Comparison of ENCODE assay signal across 14 cellular contexts in the genomic region with DNA sequence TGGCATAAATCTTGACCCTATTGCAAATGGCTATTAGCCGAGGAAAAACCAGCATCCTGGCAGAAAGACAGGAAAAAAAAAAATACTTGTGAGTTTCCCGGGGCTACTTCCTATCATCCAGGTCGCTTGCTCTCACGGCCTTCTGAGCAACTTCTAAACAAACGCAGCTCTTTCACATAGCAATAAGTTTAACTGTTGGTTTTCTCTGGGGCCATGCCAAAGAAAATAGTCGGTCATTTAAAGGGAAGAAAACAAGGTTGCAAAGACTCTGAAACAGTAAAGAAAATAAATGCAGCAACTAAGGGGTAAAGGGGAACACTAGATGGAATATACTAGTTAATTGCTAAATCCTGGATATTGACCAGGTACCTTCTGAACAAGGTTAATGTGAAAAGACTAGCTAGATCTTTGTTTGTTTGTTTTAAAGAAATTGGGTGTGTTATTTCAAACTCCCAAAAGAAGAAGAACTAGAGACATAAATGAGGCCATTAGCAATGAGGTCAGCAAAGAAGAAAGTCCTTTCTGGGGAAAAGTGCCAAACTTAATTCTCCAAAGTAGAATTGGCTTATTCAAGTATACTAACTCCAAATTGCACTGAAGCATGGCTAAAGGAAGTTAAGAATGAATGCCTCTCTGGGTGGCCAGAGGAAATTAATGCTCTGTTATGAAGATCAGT. TPM values are rescaled to one million over a fixed set of nuclear protein-coding genes. Genes with fewer than 3 reads are reported as not detected.
DNase-seq lines count a peak whose midpoint lies in the region; ATAC-seq and TF ChIP-seq lines count a peak whose summit lies in the region.
"Had no signal": no experiment of that assay in that cellular context is flagged by ENCODE, and none has a peak within 500 bp of the region (broad histone marks: within the 10 kb centered on the region; RNA-seq: fewer than 3 reads in every experiment).

No MANE protein-coding gene starts in this region.

- H3K4me1 ChIP-seq in heart right ventricle (peaks cover 0 to 24% (median 0%) of the 10 kb centered on the region in 9 donors), right atrium auricular region (no peaks in the 10 kb centered on the region)

- DNase-seq in heart right ventricle (peak in 1 of 2 donors; percentile 26), right atrium auricular region (ENCODE audit: low spot score) (no peak), cerebellar cortex (ENCODE audit: low spot score) (peak; percentile 27), medulla oblongata (ENCODE audit: extremely low spot score) (peak; percentile 69), OCI-M2 (lab: John Stamatoyannopoulos, UW; ENCODE audit: unreplicated experiment) (no peak), DMS153 treated with DMSO at 0.1 percent for 48 hours (lab: John Stamatoyannopoulos, UW; ENCODE audit: unreplicated experiment) (no peak)
- DNase-seq: activated CD4-positive, alpha-beta T cell treated with anti-CD3 and anti-CD28 coated beads for 36 hours; activated naive CD4-positive, alpha-beta T cell treated with anti-CD3 and anti-CD28 coated beads for 36 hours; NCI-H1105; stimulated activated CD4-positive, alpha-beta T cell treated with anti-CD3 and anti-CD28 coated beads, Interleukin-2, amount 100 ng/mL, for 24 hours had no signal

- H3K9me3 ChIP-seq in heart right ventricle = no peaks in the 10 kb centered on the region
- H3K9me3 ChIP-seq in right atrium auricular region = no peaks in the 10 kb centered on the region

- H3K27me3 Mint-ChIP-seq in stimulated activated memory B cell treated with anti-CD40 and anti-IgM and Interleukin-4, amounts not matched to agents 10 μg/mL and 1 μg/mL and 100 μg/mL, for 72 hours = no peaks in the 10 kb centered on the region

- no peaks in the 10 kb centered on the region for H3K9me3 Mint-ChIP-seq in stimulated activated memory B cell treated with anti-CD40 and anti-IgM and Interleukin-4, amounts not matched to agents 10 μg/mL and 1 μg/mL and 100 μg/mL, for 72 hours
- H3K9me3 Mint-ChIP-seq: activated naive CD4-positive, alpha-beta T cell treated with anti-CD3 and anti-CD28 coated beads for 36 hours had no signal

- WGBS in heart right ventricle, 2 donors = 30 to 43% methylated on average over 6 of the region's 6 CpGs

- H3K4me3 ChIP-seq in heart right ventricle = peak overlapping the region in 3 of 10 donors; percentile 6 to 17 (median 15)
- no peak overlapping the region for H3K4me3 ChIP-seq in right atrium auricular region

- ATAC-seq in heart right ventricle (peak in 4 of 8 donors; percentile 28 to 65 (median 52)), HG02938 (IDR thresholded peaks at IDR 0.05; ENCODE audit: unreplicated experiment) (no peak)
- ATAC-seq in stimulated activated memory B cell treated with anti-CD40 and anti-IgM and Interleukin-4, amounts not matched to agents 10 μg/mL and 1 μg/mL and 100 μg/mL, for 72 hours = no peak
- ATAC-seq: activated CD4-positive, alpha-beta T cell treated with anti-CD3 and anti-CD28 coated beads for 36 hours had no signal

- H3K27ac ChIP-seq in heart right ventricle (peak overlapping the region in 8 of 10 donors; percentile 5 to 53 (median 25)), right atrium auricular region (no peak overlapping the region)

- intact Hi-C loops in heart right ventricle (cut with DNase I) = no loop called here

- no peak overlapping the region for H3K4me3 Mint-ChIP-seq in stimulated activated memory B cell treated with anti-CD40 and anti-IgM and Interleukin-4, amounts not matched to agents 10 μg/mL and 1 μg/mL and 100 μg/mL, for 72 hours
- H3K4me3 Mint-ChIP-seq: activated CD4-positive, alpha-beta T cell treated with anti-CD3 and anti-CD28 coated beads for 36 hours; activated naive CD4-positive, alpha-beta T cell treated with anti-CD3 and anti-CD28 coated beads for 36 hours had no signal

- H3K27me3 ChIP-seq in heart right ventricle = no peaks in the 10 kb centered on the region
- no peaks in the 10 kb centered on the region for H3K27me3 ChIP-seq in right atrium auricular region

- TF ChIP-seq CTCF in heart right ventricle (IDR thresholded peaks at IDR 0.05) = no peak
- no peak for TF ChIP-seq CTCF in right atrium auricular region (IDR thresholded peaks at IDR 0.05)

- H3K4me1 Mint-ChIP-seq in stimulated activated memory B cell treated with anti-CD40 and anti-IgM and Interleukin-4, amounts not matched to agents 10 μg/mL and 1 μg/mL and 100 μg/mL, for 72 hours = no peaks in the 10 kb centered on the region
- H3K4me1 Mint-ChIP-seq: activated CD4-positive, alpha-beta T cell treated with anti-CD3 and anti-CD28 coated beads for 36 hours had no signal

- no peak overlapping the region for H3K27ac Mint-ChIP-seq in stimulated activated memory B cell treated with anti-CD40 and anti-IgM and Interleukin-4, amounts not matched to agents 10 μg/mL and 1 μg/mL and 100 μg/mL, for 72 hours
- H3K27ac Mint-ChIP-seq: activated CD4-positive, alpha-beta T cell treated with anti-CD3 and anti-CD28 coated beads for 36 hours; activated naive CD4-positive, alpha-beta T cell treated with anti-CD3 and anti-CD28 coated beads for 36 hours had no signal

- H3K36me3 Mint-ChIP-seq in stimulated activated memory B cell treated with anti-CD40 and anti-IgM and Interleukin-4, amounts not matched to agents 10 μg/mL and 1 μg/mL and 100 μg/mL, for 72 hours = no peaks in the 10 kb centered on the region

- H3K36me3 ChIP-seq in heart right ventricle (no peaks in the 10 kb centered on the region), right atrium auricular region (no peaks in the 10 kb centered on the region)

RNA-seq across cellular contexts. Expression of gene SLC39A12, which starts 54.2 kb away (rescaled TPM):
- total RNA-seq in heart right ventricle (under 1 TPM in 1 of 10 donors, not detected in 9; 0.08 TPM), right atrium auricular region (not detected)
- under 1 TPM in 1 of 2 donors, not detected in 1; 0.01 TPM for polyA plus RNA-seq in heart right ventricle
- total RNA-seq: activated CD4-positive, alpha-beta T cell treated with anti-CD3 and anti-CD28 coated beads for 36 hours; activated naive CD4-positive, alpha-beta T cell treated with anti-CD3 and anti-CD28 coated beads for 36 hours; epithelial cell of proximal tubule; mononuclear cell had no signal

Comparison
In these comparisons a context has a peak if more than half of its experiments do, and no peak if none do; other contexts are left out.
1. H3K27ac ChIP-seq: peak in heart right ventricle (8 of 10); none in right atrium auricular region (0 of 2).
2. DNase-seq: peak in cerebellar cortex (single experiment) and medulla oblongata (single experiment); none in right atrium auricular region (single experiment), OCI-M2 (single experiment) and DMS153 treated with DMSO at 0.1 percent for 48 hours (single experiment).